ENCODE assay signal across 26 cellular contexts in the genomic region with DNA sequence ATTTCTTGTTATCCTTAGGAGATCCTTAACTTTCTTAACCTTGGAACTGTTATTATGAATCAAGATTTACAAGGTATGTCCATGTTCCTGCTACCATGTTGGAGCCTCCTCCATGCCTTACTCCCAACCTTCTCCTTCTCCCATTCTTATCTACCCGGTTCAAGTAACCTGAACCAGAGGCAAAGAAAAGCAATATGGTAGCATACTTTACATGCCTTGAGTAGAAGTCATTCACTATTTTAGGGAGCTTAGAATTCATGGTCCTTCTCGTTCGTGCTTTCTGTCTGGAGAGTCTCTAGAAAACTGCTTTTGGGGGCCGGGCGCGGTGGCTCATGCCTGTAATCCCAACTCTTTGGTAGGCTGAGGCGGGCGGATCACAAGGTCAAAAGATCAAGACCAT. TPM values are rescaled to one million over a fixed set of nuclear protein-coding genes. Genes with fewer than 3 reads are reported as not detected.
"Had no signal": no experiment of that assay in that cellular context is flagged by ENCODE, and none has a peak within 500 bp of the region (broad histone marks: within the 10 kb centered on the region; RNA-seq: fewer than 3 reads in every experiment).

No MANE protein-coding gene starts in this region.

- H3K27me3 Mint-ChIP-seq: activated CD4-positive, alpha-beta T cell treated with anti-CD3 and anti-CD28 coated beads, Interleukin-2, amount 10 ng/mL, durations not matched to agents 7 days and 5 days; activated CD8-positive, alpha-beta memory T cell treated with anti-CD3 and anti-CD28 coated beads, Interleukin-2, amount 10 ng/mL, durations not matched to agents 7 days and 5 days; activated CD8-positive, alpha-beta T cell treated with anti-CD3 and anti-CD28 coated beads for 36 hours; central memory CD8-positive, alpha-beta T cell; type B pancreatic cell had no signal

- H3K9ac ChIP-seq: neural progenitor cell had no signal

- H2AFZ ChIP-seq: neural progenitor cell had no signal

- H3K36me3 ChIP-seq: breast epithelium, colonic mucosa, esophagus muscularis mucosa, gastrocnemius medialis, neural progenitor cell, sigmoid colon, spleen, thoracic aorta had no signal

- H3K27me3 ChIP-seq: breast epithelium, colonic mucosa, dorsolateral prefrontal cortex, esophagus muscularis mucosa, gastrocnemius medialis, neural progenitor cell, sigmoid colon had no signal

- H3K4me1 ChIP-seq: colonic mucosa had no signal

- H3K4me3 ChIP-seq: breast epithelium, colonic mucosa, dorsolateral prefrontal cortex, esophagus muscularis mucosa, gastrocnemius medialis, neural progenitor cell, sigmoid colon, spleen, thoracic aorta had no signal

- H3K27ac Mint-ChIP-seq: activated CD4-positive, alpha-beta T cell treated with anti-CD3 and anti-CD28 coated beads, Interleukin-2, amount 10 ng/mL, durations not matched to agents 7 days and 5 days; activated CD8-positive, alpha-beta memory T cell treated with anti-CD3 and anti-CD28 coated beads, Interleukin-2, amount 10 ng/mL, durations not matched to agents 7 days and 5 days; activated CD8-positive, alpha-beta T cell treated with anti-CD3 and anti-CD28 coated beads for 36 hours; effector memory CD8-positive, alpha-beta T cell; neural progenitor cell; type B pancreatic cell had no signal

- H3K4me3 Mint-ChIP-seq: activated CD4-positive, alpha-beta T cell treated with anti-CD3 and anti-CD28 coated beads, Interleukin-2, amount 10 ng/mL, durations not matched to agents 7 days and 5 days; activated CD8-positive, alpha-beta memory T cell treated with anti-CD3 and anti-CD28 coated beads, Interleukin-2, amount 10 ng/mL, durations not matched to agents 7 days and 5 days; activated CD8-positive, alpha-beta T cell treated with anti-CD3 and anti-CD28 coated beads for 36 hours; central memory CD8-positive, alpha-beta T cell; neural progenitor cell; T-helper 1 cell treated with Interleukin-12 subunit alpha and Interleukin-12 subunit beta and Interleukin-4 antibody, amounts not matched to agents 30 μg/mL and 1 μg/mL, for 36 hours; type B pancreatic cell had no signal

- DNase-seq: activated CD4-positive, alpha-beta T cell treated with anti-CD3 and anti-CD28 coated beads, Interleukin-2, amount 10 ng/mL, durations not matched to agents 7 days and 5 days; activated CD8-positive, alpha-beta memory T cell treated with anti-CD3 and anti-CD28 coated beads, Interleukin-2, amount 10 ng/mL, durations not matched to agents 7 days and 5 days; activated CD8-positive, alpha-beta T cell treated with anti-CD3 and anti-CD28 coated beads for 36 hours; activated gamma-delta T cell treated with Interleukin-2 at 50 U/mL for 16 hours; activated T-cell treated with anti-CD3 and anti-CD28 coated beads for 4 hours; aorta; colonic mucosa; dorsolateral prefrontal cortex; effector memory CD8-positive, alpha-beta T cell; gastrocnemius medialis; head of caudate nucleus; hypothalamus; midbrain; retina; sigmoid colon; spleen; stimulated activated CD4-positive, alpha-beta T cell treated with anti-CD3 and anti-CD28 coated beads, Interleukin-4, amount 100 ng/mL, for 24 hours; stimulated activated naive CD4-positive, alpha-beta T cell treated with Interleukin-2 at 50 U/mL for 16 hours had no signal

- H3K27ac ChIP-seq: breast epithelium, colonic mucosa, dorsolateral prefrontal cortex, esophagus muscularis mucosa, neural progenitor cell, sigmoid colon, spleen, thoracic aorta had no signal

- H3K9me3 Mint-ChIP-seq: central memory CD8-positive, alpha-beta T cell; effector memory CD8-positive, alpha-beta T cell; type B pancreatic cell had no signal

- H3K4me2 ChIP-seq: neural progenitor cell had no signal

- ATAC-seq: activated CD8-positive, alpha-beta memory T cell treated with anti-CD3 and anti-CD28 coated beads, Interleukin-2, amount 10 ng/mL, durations not matched to agents 7 days and 5 days; activated CD8-positive, alpha-beta T cell treated with anti-CD3 and anti-CD28 coated beads for 36 hours; activated naive CD4-positive, alpha-beta T cell treated with anti-CD3 and anti-CD28 coated beads, Interleukin-2, amount 50 U/mL, for 72 hours; effector memory CD8-positive, alpha-beta T cell had no signal

- H3K9me3 ChIP-seq: breast epithelium, colonic mucosa, esophagus muscularis mucosa, gastrocnemius medialis, sigmoid colon, spleen, thoracic aorta had no signal

RNA-seq across cellular contexts. Expression of gene LDHD, which starts 37.7 kb away (rescaled TPM):
- total RNA-seq: activated CD8-positive, alpha-beta memory T cell treated with anti-CD3 and anti-CD28 coated beads, Interleukin-2, amount 10 ng/mL, durations not matched to agents 7 days and 5 days; activated CD8-positive, alpha-beta T cell treated with anti-CD3 and anti-CD28 coated beads for 36 hours had no signal
